Comparison of ENCODE assay signal across 1 cellular context in genomic region chr14:94158239-94158888, GRCh38.
TF ChIP-seq lines count a peak whose summit lies in the region.

No MANE protein-coding gene starts in this region.

TF ChIP-seq in HEK293, 187 proteins besides CTCF, POLR2A, EP300 and RAD21:
- TF ChIP-seq PRDM10 (tag by site-specific recombination; IDR thresholded peaks at IDR 0.05) (no peak), ZNF350 (tag by site-specific recombination; IDR thresholded peaks at IDR 0.05) (no peak), SCRT2 (tag by site-specific recombination; IDR thresholded peaks at IDR 0.05) (0 out of 2 replicates have a peak, but pooled peaks have one; percentile 10), ZSCAN18 (tag by site-specific recombination; IDR thresholded peaks at IDR 0.05) (no peak)
